In genomic region chr3:153903430-153903829, GRCh38 we compare ENCODE assay signal across 13 cellular contexts.
A peak's percentile ranks its signal among the peaks of the same experiment; 100 is the strongest.
DNase-seq lines count a peak whose midpoint lies in the region; ATAC-seq and TF ChIP-seq lines count a peak whose summit lies in the region.
"Had no signal": no experiment of that assay in that cellular context is flagged by ENCODE, and none has a peak within 500 bp of the region (broad histone marks: within the 10 kb centered on the region; RNA-seq: fewer than 3 reads in every experiment).

No MANE protein-coding gene starts in this region.

- no peaks in the 10 kb centered on the region for H3K4me1 Mint-ChIP-seq in activated CD4-positive, alpha-beta memory T cell treated with anti-CD3 and anti-CD28 coated beads for 36 hours (ENCODE audit: low read depth)
- H3K4me1 Mint-ChIP-seq: activated CD8-positive, alpha-beta memory T cell treated with anti-CD3 and anti-CD28 coated beads, Interleukin-2, amount 10 ng/mL, durations not matched to agents 7 days and 5 days; CD4-positive, CD25-positive, alpha-beta regulatory T cell; naive thymus-derived CD4-positive, alpha-beta T cell had no signal

- H3K27ac ChIP-seq in gastrocnemius medialis, result no peak overlapping the region
- no peak overlapping the region for H3K27ac ChIP-seq in psoas muscle
- H3K27ac ChIP-seq: skin epidermis had no signal

- H3K27me3 ChIP-seq in gastrocnemius medialis, result no peaks in the 10 kb centered on the region
- H3K27me3 ChIP-seq in psoas muscle (ENCODE audit: insufficient read depth in 3 of 3, low read length in 2 of 3), result peaks cover 0 to 3% (median 0%) of the 10 kb centered on the region in 3 donors

- TF ChIP-seq POLR2A in gastrocnemius medialis (IDR thresholded peaks at IDR 0.05), result no peak

- peak; percentile 12 for TF ChIP-seq CTCF in epithelial cell of esophagus (IDR thresholded peaks at IDR 0.05; ENCODE audit: insufficient read depth, low read depth, low read length, missing control alignments)
- TF ChIP-seq CTCF in gastrocnemius medialis (IDR thresholded peaks at IDR 0.05 in 4 of 5, conservative IDR thresholded peaks at IDR 0.05 in 1 of 5), result no peak
- no peak for TF ChIP-seq CTCF in psoas muscle (IDR thresholded peaks at IDR 0.05)

- H3K4me3 ChIP-seq in epithelial cell of esophagus (ENCODE audit: low read length), result no peak overlapping the region
- H3K4me3 ChIP-seq in gastrocnemius medialis, result no peak overlapping the region
- H3K4me3 ChIP-seq in psoas muscle, result no peak overlapping the region
- H3K4me3 ChIP-seq: skin epidermis had no signal

- POLR2A ChIA-PET in activated CD4-positive, alpha-beta memory T cell treated with anti-CD3 and anti-CD28 coated beads for 36 hours (lab: Charles Lee), result no interaction called here

- H3K36me3 ChIP-seq in gastrocnemius medialis, result no peaks in the 10 kb centered on the region
- H3K36me3 ChIP-seq in psoas muscle (ENCODE audit: insufficient read depth in 1 of 2, low read depth in 1 of 2), result no peaks in the 10 kb centered on the region

- CTCF ChIA-PET in activated CD4-positive, alpha-beta memory T cell treated with anti-CD3 and anti-CD28 coated beads for 36 hours (lab: Charles Lee), result no interaction called here

- intact Hi-C loops in activated CD4-positive, alpha-beta memory T cell treated with anti-CD3 and anti-CD28 coated beads for 36 hours (cut with micrococcal nuclease), result no loop called here
- intact Hi-C loops in gastrocnemius medialis (cut with DNase I; ENCODE audit: low total_unique reads), result no loop called here
- intact Hi-C loops in psoas muscle (cut with DNase I), result no loop called here

- no peaks in the 10 kb centered on the region for H3K4me1 ChIP-seq in gastrocnemius medialis
- H3K4me1 ChIP-seq in psoas muscle, result no peaks in the 10 kb centered on the region

- ATAC-seq in GM18868 (IDR thresholded peaks at IDR 0.05; ENCODE audit: unreplicated experiment), result peak; percentile 79
- peak; percentile 67 for ATAC-seq in GM21619 (IDR thresholded peaks at IDR 0.05; ENCODE audit: unreplicated experiment)
- ATAC-seq in HG03175 (IDR thresholded peaks at IDR 0.05; ENCODE audit: unreplicated experiment), result peak; percentile 90
- ATAC-seq in gastrocnemius medialis, result no peak
- no peak for ATAC-seq in psoas muscle
- ATAC-seq: activated CD8-positive, alpha-beta memory T cell treated with anti-CD3 and anti-CD28 coated beads, Interleukin-2, amount 10 ng/mL, durations not matched to agents 7 days and 5 days; naive thymus-derived CD4-positive, alpha-beta T cell had no signal

- H3K4me3 Mint-ChIP-seq in activated CD4-positive, alpha-beta memory T cell treated with anti-CD3 and anti-CD28 coated beads for 36 hours, result no peak overlapping the region
- H3K4me3 Mint-ChIP-seq: activated CD8-positive, alpha-beta memory T cell treated with anti-CD3 and anti-CD28 coated beads, Interleukin-2, amount 10 ng/mL, durations not matched to agents 7 days and 5 days; CD4-positive, CD25-positive, alpha-beta regulatory T cell; naive thymus-derived CD4-positive, alpha-beta T cell had no signal

- in situ Hi-C loops in gastrocnemius medialis (cut with MboI; ENCODE audit: low sequenced_read_pairs in 4 of 4), result no loop called here

- no peaks in the 10 kb centered on the region for H3K36me3 Mint-ChIP-seq in activated CD4-positive, alpha-beta memory T cell treated with anti-CD3 and anti-CD28 coated beads for 36 hours
- H3K36me3 Mint-ChIP-seq: activated CD8-positive, alpha-beta memory T cell treated with anti-CD3 and anti-CD28 coated beads, Interleukin-2, amount 10 ng/mL, durations not matched to agents 7 days and 5 days; CD4-positive, CD25-positive, alpha-beta regulatory T cell; naive thymus-derived CD4-positive, alpha-beta T cell had no signal

- DNase-seq in epithelial cell of esophagus (ENCODE audit: low read depth) (no peak), gastrocnemius medialis (no peak), anterior cingulate cortex (lab: John Stamatoyannopoulos, UW) (no peak), psoas muscle (no peak)
- DNase-seq in activated CD4-positive, alpha-beta memory T cell treated with anti-CD3 and anti-CD28 coated beads for 36 hours, result no peak
- DNase-seq: activated CD8-positive, alpha-beta memory T cell treated with anti-CD3 and anti-CD28 coated beads, Interleukin-2, amount 10 ng/mL, durations not matched to agents 7 days and 5 days; CD4-positive, CD25-positive, alpha-beta regulatory T cell; erythroblast; naive thymus-derived CD4-positive, alpha-beta T cell had no signal

- peaks cover 2% of the 10 kb centered on the region for H3K27me3 Mint-ChIP-seq in activated CD4-positive, alpha-beta memory T cell treated with anti-CD3 and anti-CD28 coated beads for 36 hours
- H3K27me3 Mint-ChIP-seq: activated CD8-positive, alpha-beta memory T cell treated with anti-CD3 and anti-CD28 coated beads, Interleukin-2, amount 10 ng/mL, durations not matched to agents 7 days and 5 days; CD4-positive, CD25-positive, alpha-beta regulatory T cell had no signal

- no peak overlapping the region for H3K27ac Mint-ChIP-seq in activated CD4-positive, alpha-beta memory T cell treated with anti-CD3 and anti-CD28 coated beads for 36 hours
- H3K27ac Mint-ChIP-seq: activated CD8-positive, alpha-beta memory T cell treated with anti-CD3 and anti-CD28 coated beads, Interleukin-2, amount 10 ng/mL, durations not matched to agents 7 days and 5 days; CD4-positive, CD25-positive, alpha-beta regulatory T cell; naive thymus-derived CD4-positive, alpha-beta T cell had no signal

- H3K9me3 Mint-ChIP-seq in activated CD4-positive, alpha-beta memory T cell treated with anti-CD3 and anti-CD28 coated beads for 36 hours, result no peaks in the 10 kb centered on the region

- H3K9me3 ChIP-seq in gastrocnemius medialis (no peaks in the 10 kb centered on the region), psoas muscle (no peaks in the 10 kb centered on the region)

Comparison
In these comparisons a context has a peak if more than half of its experiments do, and no peak if none do; other contexts are left out.
1. ATAC-seq: peak in GM18868 (single experiment), GM21619 (single experiment) and HG03175 (single experiment); none in gastrocnemius medialis (0 of 2) and psoas muscle (0 of 4).